In genomic region chr12:46400406-46400805, GRCh38 we compare ENCODE assay signal across 24 cellular contexts. TPM values are rescaled to one million over a fixed set of nuclear protein-coding genes. Genes with fewer than 3 reads are reported as not detected.
DNase-seq lines count a peak whose midpoint lies in the region; ATAC-seq and TF ChIP-seq lines count a peak whose summit lies in the region.
"Had no signal": no experiment of that assay in that cellular context is flagged by ENCODE, and none has a peak within 500 bp of the region (broad histone marks: within the 10 kb centered on the region; RNA-seq: fewer than 3 reads in every experiment).

No MANE protein-coding gene starts in this region.

- POLR2A ChIA-PET in naive thymus-derived CD8-positive, alpha-beta T cell (lab: Charles Lee) = no interaction called here

- H3K4me2 ChIP-seq in GM23248 (ENCODE audit: unreplicated experiment) = peak overlapping the region; percentile 74

- peak; percentile 88 for DNase-seq in GM23248
- peak; percentile 69 for DNase-seq in amniotic epithelial cell (ENCODE audit: low read depth)
- no peak for DNase-seq in NCI-H1417 treated with DMSO at 0.1 percent for 48 hours (lab: John Stamatoyannopoulos, UW)
- DNase-seq in naive thymus-derived CD8-positive, alpha-beta T cell = no peak
- DNase-seq in NK-92 (lab: John Stamatoyannopoulos, UW; ENCODE audit: unreplicated experiment) = no peak
- DNase-seq in OCI-M2 (lab: John Stamatoyannopoulos, UW; ENCODE audit: unreplicated experiment) = no peak
- DNase-seq: activated naive CD4-positive, alpha-beta T cell treated with anti-CD3 and anti-CD28 coated beads for 36 hours; activated T-cell treated with anti-CD3 and anti-CD28 coated beads, Interleukin-2, amount 50 U/mL, for 4 hours; effector memory CD8-positive, alpha-beta T cell; esophagus squamous epithelium; immature natural killer cell; NCI-H524; RPMI8226; stimulated activated CD4-positive, alpha-beta T cell treated with anti-CD3 and anti-CD28 coated beads, Interleukin-4, amount 100 ng/mL, for 1 hour; T-helper 9 cell had no signal

- no peak for ATAC-seq in naive thymus-derived CD8-positive, alpha-beta T cell
- ATAC-seq: activated CD4-positive, CD25-positive, alpha-beta regulatory T cell treated with anti-CD3 and anti-CD28 coated beads, Interleukin-2, amount 50 U/mL, for 24 hours; activated T-cell treated with anti-CD3 and anti-CD28 coated beads, Interleukin-2, amount 50 U/mL, for 4 hours; effector memory CD8-positive, alpha-beta T cell; GM12878 had no signal

- peak overlapping the region; percentile 32 to 78 (median 72) for H3K27ac Mint-ChIP-seq in nephron
- peak overlapping the region in 2 of 10 donors; percentile 36 to 74 for H3K27ac Mint-ChIP-seq in naive thymus-derived CD8-positive, alpha-beta T cell
- H3K27ac Mint-ChIP-seq: activated naive CD4-positive, alpha-beta T cell treated with anti-CD3 and anti-CD28 coated beads for 36 hours; effector memory CD8-positive, alpha-beta T cell; type B pancreatic cell had no signal

- peaks cover 5% of the 10 kb centered on the region for H3K9me3 Mint-ChIP-seq in nephron
- peaks cover 0 to 15% (median 3%) of the 10 kb centered on the region in 9 donors for H3K9me3 Mint-ChIP-seq in naive thymus-derived CD8-positive, alpha-beta T cell
- H3K9me3 Mint-ChIP-seq: effector memory CD8-positive, alpha-beta T cell; type B pancreatic cell had no signal

- TF ChIP-seq CTCF in nephron (IDR thresholded peaks at IDR 0.05; ENCODE audit: unreplicated experiment in 3 of 3) = no peak

- peaks cover 10% of the 10 kb centered on the region for H3K36me3 Mint-ChIP-seq in nephron (ENCODE audit: low read depth)
- H3K36me3 Mint-ChIP-seq in naive thymus-derived CD8-positive, alpha-beta T cell = peaks cover 0 to 26% (median 0%) of the 10 kb centered on the region in 3 donors
- H3K36me3 Mint-ChIP-seq: type B pancreatic cell had no signal

- H3K4me3 ChIP-seq in ACC112 (ENCODE audit: low read depth, low read length) (no peak overlapping the region), GM23248 (0 out of 2 replicates have a peak overlapping the region, but pooled peaks have one; percentile 10)
- H3K4me3 ChIP-seq: ascending aorta, esophagus squamous epithelium, GM12878, HAP-1 had no signal

- H3F3A ChIP-seq in GM23248 (ENCODE audit: insufficient read depth) = peaks cover 58% of the 10 kb centered on the region

- no peaks in the 10 kb centered on the region for H3K79me2 ChIP-seq in ACC112 (ENCODE audit: control insufficient read depth, insufficient read depth, low read length, unreplicated experiment)
- H3K79me2 ChIP-seq in GM23248 (ENCODE audit: insufficient read depth) = no peaks in the 10 kb centered on the region

- 0 out of 2 replicates have a peak overlapping the region, but pooled peaks have one; percentile 9 for H3K9ac ChIP-seq in GM23248

- H3K9me3 ChIP-seq in GM23248 (ENCODE audit: low read depth) = no peaks in the 10 kb centered on the region
- H3K9me3 ChIP-seq: ascending aorta, esophagus squamous epithelium, HAP-1 had no signal

- H3K4me1 ChIP-seq in ACC112 (ENCODE audit: control insufficient read depth, insufficient read depth, low read length, unreplicated experiment) (peaks cover 47% of the 10 kb centered on the region), GM23248 (ENCODE audit: insufficient read depth) (peaks cover 54% of the 10 kb centered on the region)

- H3K27ac ChIP-seq in ACC112 (ENCODE audit: low read depth, low read length) (peak overlapping the region; percentile 89), GM23248 (peak overlapping the region; percentile 78)

- no peaks in the 10 kb centered on the region for H3K27me3 ChIP-seq in ACC112 (ENCODE audit: insufficient read depth, low read length)
- no peaks in the 10 kb centered on the region for H3K27me3 ChIP-seq in GM23248 (replicated peaks; ENCODE audit: insufficient read depth)
- H3K27me3 ChIP-seq: ascending aorta, esophagus squamous epithelium had no signal

- no peaks in the 10 kb centered on the region for H3K36me3 ChIP-seq in ACC112 (ENCODE audit: insufficient read depth, low read length)
- H3K36me3 ChIP-seq in GM23248 (ENCODE audit: low read depth) = no peaks in the 10 kb centered on the region
- H3K36me3 ChIP-seq: ascending aorta, esophagus squamous epithelium, HAP-1 had no signal

- in situ Hi-C loops in GM23248 (cut with MboI) = no loop called here

- H3K4me1 Mint-ChIP-seq in nephron = peaks cover 46% of the 10 kb centered on the region
- H3K4me1 Mint-ChIP-seq in naive thymus-derived CD8-positive, alpha-beta T cell = peaks cover 16 to 52% (median 50%) of the 10 kb centered on the region in 4 donors

- H4K20me1 ChIP-seq in GM23248 (ENCODE audit: insufficient read depth) = no peaks in the 10 kb centered on the region

- H3K9me2 ChIP-seq in GM23248 (ENCODE audit: insufficient read depth) = no peaks in the 10 kb centered on the region

- 8% methylated on average over 2 of the region's 2 CpGs for WGBS in GM23248 (ENCODE audit: low coverage in 1 of 2, low lambda C conversion rate in 2 of 2, missing lambda C conversion rate in 2 of 2), 2 experiments

- H2AFZ ChIP-seq in ACC112 (ENCODE audit: low read length, unreplicated experiment) (no peak overlapping the region), GM23248 (no peak overlapping the region)

- H3K4me3 Mint-ChIP-seq in nephron = no peak overlapping the region
- H3K4me3 Mint-ChIP-seq in naive thymus-derived CD8-positive, alpha-beta T cell = no peak overlapping the region
- H3K4me3 Mint-ChIP-seq: activated naive CD4-positive, alpha-beta T cell treated with anti-CD3 and anti-CD28 coated beads for 36 hours; activated T-cell treated with anti-CD3 and anti-CD28 coated beads, Interleukin-2, amount 50 U/mL, for 4 hours; CD14-positive monocyte; effector memory CD8-positive, alpha-beta T cell; immature natural killer cell; stimulated activated naive CD8-positive, alpha-beta T cell treated with anti-CD3 and anti-CD28 coated beads, Interleukin-15, Interleukin-2, amounts not matched to agents 100 ng/mL and 50 ng/mL, for 24 hours; type B pancreatic cell had no signal

- peaks cover under 1% of the 10 kb centered on the region for H3K27me3 Mint-ChIP-seq in nephron (ENCODE audit: low read depth)
- no peaks in the 10 kb centered on the region for H3K27me3 Mint-ChIP-seq in naive thymus-derived CD8-positive, alpha-beta T cell
- H3K27me3 Mint-ChIP-seq: effector memory CD8-positive, alpha-beta T cell; stimulated activated naive CD8-positive, alpha-beta T cell treated with anti-CD3 and anti-CD28 coated beads, Interleukin-15, Interleukin-2, amounts not matched to agents 100 ng/mL and 50 ng/mL, for 24 hours; type B pancreatic cell had no signal

RNA-seq across cellular contexts. Expression of gene SLC38A2, which starts 27.8 kb away (rescaled TPM):
- 1,383 and 1,539 TPM in 2 replicates for total RNA-seq in GM23248 (2014; rRNA removed; shearing (Covaris generic))
- polyA plus RNA-seq in GM23248 (2016; fragmentation: Nextera tagmentation; extraction: Ambion mirVana) = 649 and 683 TPM in 2 replicates
- 100 to 1,000 TPM; 351 to 368 TPM for total RNA-seq in naive thymus-derived CD8-positive, alpha-beta T cell
- 10 to 100 TPM; 52.0 to 96.1 (median 57.4) TPM for polyA plus RNA-seq in naive thymus-derived CD8-positive, alpha-beta T cell

Comparison
In these comparisons a context has a peak if more than half of its experiments do, and no peak if none do; other contexts are left out.
1. DNase-seq: peak in GM23248 (single experiment) and amniotic epithelial cell (single experiment); none in NCI-H1417 treated with DMSO at 0.1 percent for 48 hours (single experiment), naive thymus-derived CD8-positive, alpha-beta T cell (0 of 10), NK-92 (single experiment) and OCI-M2 (single experiment).